In genomic region chr18:36567800-36568199, GRCh38 we compare ENCODE assay signal across 19 cellular contexts.
DNase-seq lines count a peak whose midpoint lies in the region; ATAC-seq, FAIRE-seq and TF ChIP-seq lines count a peak whose summit lies in the region.
"Had no signal": no experiment of that assay in that cellular context is flagged by ENCODE, and none has a peak within 500 bp of the region (broad histone marks: within the 10 kb centered on the region; RNA-seq: fewer than 3 reads in every experiment).

No MANE protein-coding gene starts in this region.

- H3K27ac ChIP-seq in HUES64 (ENCODE audit: low read depth, low read length) (peak overlapping the region; percentile 60; the same call in 1 of the 2 replicates), esophagus muscularis mucosa (replicated peaks in 1 of 4) (no peak overlapping the region), HepG2 (ENCODE audit: extremely low read length, insufficient read depth, low read length) (no peak overlapping the region)
- H3K27ac ChIP-seq: PC-9 had no signal

- TF ChIP-seq CTCF in esophagus muscularis mucosa (IDR thresholded peaks at IDR 0.05) = no peak
- no peak for TF ChIP-seq CTCF in nephron progenitor cell (IDR thresholded peaks at IDR 0.05)
- TF ChIP-seq CTCF in HepG2 (CRISPR knock-in tag; IDR thresholded peaks at IDR 0.05) = no peak

- H4K20me1 ChIP-seq in HepG2 (ENCODE audit: insufficient read depth, low read length) = no peaks in the 10 kb centered on the region

- H3K4me3 Mint-ChIP-seq in nephron progenitor cell = no peak overlapping the region
- H3K4me3 Mint-ChIP-seq: B cell, IgD-negative memory B cell had no signal

- no peaks in the 10 kb centered on the region for H3K27me3 ChIP-seq in HUES64 (ENCODE audit: insufficient read depth, low read length)
- no peaks in the 10 kb centered on the region for H3K27me3 ChIP-seq in esophagus muscularis mucosa
- H3K27me3 ChIP-seq in HepG2 (ENCODE audit: control insufficient read depth in 1 of 2, insufficient read depth in 2 of 2, low read length in 2 of 2) = peaks cover 0 to 17% of the 10 kb centered on the region in 2 experiments; a peak in 3 of 5 replicates

- H3K36me3 Mint-ChIP-seq in nephron progenitor cell (ENCODE audit: low read depth) = no peaks in the 10 kb centered on the region

- in situ Hi-C loops in HepG2 (cut with HindIII; ENCODE audit: extremely low pct_ligation_motif_present, low pct_unique_long_range_greater_than_20kb) = no loop called here

- H3K9ac ChIP-seq in HUES64 (ENCODE audit: low read depth, low read length) (no peak overlapping the region), HepG2 (ENCODE audit: insufficient read depth, low read depth, low read length) (no peak overlapping the region)

- ATAC-seq in Right ventricle myocardium superior (ENCODE audit: poor library complexity) = peak; percentile 41
- no peak for ATAC-seq in Right ventricle myocardium inferior
- ATAC-seq in HepG2 = no peak
- ATAC-seq: HCT116 had no signal

- H3K4me1 ChIP-seq in HUES64 (ENCODE audit: insufficient read depth, low read length) (peaks cover 32% of the 10 kb centered on the region), esophagus muscularis mucosa (peaks cover 4 to 14% (median 10%) of the 10 kb centered on the region in 4 donors), HepG2 (ENCODE audit: insufficient read depth, low read length) (no peaks in the 10 kb centered on the region)

- H3K27ac Mint-ChIP-seq in nephron progenitor cell = peak overlapping the region; percentile 26
- H3K27ac Mint-ChIP-seq: B cell, IgD-negative memory B cell had no signal

- FAIRE-seq in HepG2 (lab: Jason Lieb, UNC) = no peak

- no peak for TF ChIP-seq RAD21 in HepG2 (CRISPR knock-in tag; IDR thresholded peaks at IDR 0.05)

- H3K27me3 Mint-ChIP-seq in nephron progenitor cell (ENCODE audit: low read depth, poor library complexity) = no peaks in the 10 kb centered on the region

- intact Hi-C loops in Right ventricle myocardium superior (cut with DNase I) = no loop called here
- intact Hi-C loops in Right ventricle myocardium inferior (cut with DNase I) = no loop called here
- intact Hi-C loops in esophagus muscularis mucosa (cut with DNase I) = no loop called here
- intact Hi-C loops in HepG2 (cut with micrococcal nuclease; ENCODE audit: unreplicated experiment) = no loop called here

- 89% methylated on average over 1 of the region's 1 CpG for WGBS in HUES64
- WGBS in esophagus muscularis mucosa = 73% methylated on average over 1 of the region's 1 CpG
- 6% methylated on average over 1 of the region's 1 CpG for WGBS in HepG2 (ENCODE audit: low lambda C conversion rate)

- TF ChIP-seq POLR2A in esophagus muscularis mucosa (IDR thresholded peaks at IDR 0.05; ENCODE audit: low read depth) = no peak
- no peak for TF ChIP-seq POLR2A in HepG2 (IDR thresholded peaks at IDR 0.05; ENCODE audit: insufficient read depth in 1 of 2, low read depth in 2 of 2, low read length in 2 of 2)

- peaks cover 20% of the 10 kb centered on the region for H3K4me1 Mint-ChIP-seq in nephron progenitor cell
- H3K4me1 Mint-ChIP-seq: B cell had no signal

- no peaks in the 10 kb centered on the region for H3K9me3 ChIP-seq in HUES64 (ENCODE audit: insufficient read depth, low read depth, low read length)
- no peaks in the 10 kb centered on the region for H3K9me3 ChIP-seq in esophagus muscularis mucosa
- H3K9me3 ChIP-seq in HepG2 (ENCODE audit: low read length) = no peaks in the 10 kb centered on the region

- CTCF ChIA-PET in HepG2 (lab: Yijun Ruan, JAX; ENCODE audit: low intra/inter-chr PET ratio, low total read pairs) = no interaction called here

- no peaks in the 10 kb centered on the region for H3K79me2 ChIP-seq in HepG2 (ENCODE audit: insufficient read depth, low read length)

- H2AFZ ChIP-seq in HepG2 (ENCODE audit: low read length) = no peak overlapping the region
- H2AFZ ChIP-seq: PC-9 had no signal

- BruUV-seq in HepG2 (replicated peaks; lab: Mats Ljungman, UMichigan) = no TSS peak

- H3K36me3 ChIP-seq in HUES64 (ENCODE audit: insufficient read depth, low read length) (no peaks in the 10 kb centered on the region), esophagus muscularis mucosa (no peaks in the 10 kb centered on the region), HepG2 (replicated peaks in 1 of 2; ENCODE audit: control insufficient read depth in 1 of 2, insufficient read depth in 2 of 2, low read length in 2 of 2) (no peaks in the 10 kb centered on the region)

- TF ChIP-seq EP300 in esophagus muscularis mucosa (IDR thresholded peaks at IDR 0.05) (no peak), HepG2 (IDR thresholded peaks at IDR 0.05; ENCODE audit: low read depth in 2 of 2, low read length in 2 of 2) (no peak), HepG2 (CRISPR knock-in tag; IDR thresholded peaks at IDR 0.05; ENCODE audit: borderline replicate concordance) (no peak)

- no peak overlapping the region for H3K4me2 ChIP-seq in HepG2 (ENCODE audit: low read depth, low read length)
- H3K4me2 ChIP-seq: PC-9 had no signal

- H3K4me3 ChIP-seq in HUES64 (ENCODE audit: low read length) (no peak overlapping the region), esophagus muscularis mucosa (no peak overlapping the region), HepG2 (replicated peaks in 1 of 3; ENCODE audit: insufficient read depth in 1 of 3, low read depth in 2 of 3, low read length in 3 of 3) (no peak overlapping the region)
- H3K4me3 ChIP-seq: PC-9 had no signal

- POLR2A ChIA-PET in HepG2 (lab: Yijun Ruan, JAX) = no interaction called here

- H3K9me3 Mint-ChIP-seq in nephron progenitor cell = no peaks in the 10 kb centered on the region
- H3K9me3 Mint-ChIP-seq: IgD-negative memory B cell had no signal

- DNase-seq in Right ventricle myocardium superior = no peak
- no peak for DNase-seq in Right ventricle myocardium inferior (ENCODE audit: missing footprints)
- peak; percentile 39 for DNase-seq in esophagus muscularis mucosa (ENCODE audit: extremely low spot score)
- DNase-seq in nephron progenitor cell = no peak
- DNase-seq in hepatic stellate cell (ENCODE audit: low spot score) = no peak
- no peak for DNase-seq in HepG2 (ENCODE audit: low spot score)
- DNase-seq in SW 1271 (lab: John Stamatoyannopoulos, UW) = no peak
- DNase-seq: DMS79 treated with DMSO at 0.1 percent for 48 hours, Karpas-422, NCI-H1048, NCI-H146, NCI-H2029 treated with DMSO at 0.1 percent for 48 hours, NCI-H2171, NCI-H526, PC-9 had no signal

TF ChIP-seq in HepG2, 621 proteins besides CTCF, POLR2A, EP300 and RAD21 (continues in another document):
- TF ChIP-seq RBAK (CRISPR knock-in tag; IDR thresholded peaks at IDR 0.05) (no peak), THRA (CRISPR knock-in tag; IDR thresholded peaks at IDR 0.05; ENCODE audit: borderline replicate concordance) (no peak), MAF1 (CRISPR knock-in tag; IDR thresholded peaks at IDR 0.05; ENCODE audit: borderline replicate concordance) (no peak), KDM2A (CRISPR knock-in tag; IDR thresholded peaks at IDR 0.05; ENCODE audit: borderline replicate concordance, low read depth) (no peak), ZFP37 (CRISPR knock-in tag; IDR thresholded peaks at IDR 0.05; ENCODE audit: borderline replicate concordance) (no peak), TBX3 (IDR thresholded peaks at IDR 0.05; ENCODE audit: borderline replicate concordance) (no peak), PRDM10 (CRISPR knock-in tag; IDR thresholded peaks at IDR 0.05; ENCODE audit: low read depth) (no peak), ZFP41 (CRISPR knock-in tag; IDR thresholded peaks at IDR 0.05; ENCODE audit: borderline replicate concordance) (no peak), ZNF703 (CRISPR knock-in tag; IDR thresholded peaks at IDR 0.05; ENCODE audit: borderline replicate concordance) (no peak), ZNF766 (CRISPR knock-in tag; IDR thresholded peaks at IDR 0.05; ENCODE audit: borderline replicate concordance) (no peak), SALL1 (CRISPR knock-in tag; IDR thresholded peaks at IDR 0.05) (no peak)
